In the genomic region with DNA sequence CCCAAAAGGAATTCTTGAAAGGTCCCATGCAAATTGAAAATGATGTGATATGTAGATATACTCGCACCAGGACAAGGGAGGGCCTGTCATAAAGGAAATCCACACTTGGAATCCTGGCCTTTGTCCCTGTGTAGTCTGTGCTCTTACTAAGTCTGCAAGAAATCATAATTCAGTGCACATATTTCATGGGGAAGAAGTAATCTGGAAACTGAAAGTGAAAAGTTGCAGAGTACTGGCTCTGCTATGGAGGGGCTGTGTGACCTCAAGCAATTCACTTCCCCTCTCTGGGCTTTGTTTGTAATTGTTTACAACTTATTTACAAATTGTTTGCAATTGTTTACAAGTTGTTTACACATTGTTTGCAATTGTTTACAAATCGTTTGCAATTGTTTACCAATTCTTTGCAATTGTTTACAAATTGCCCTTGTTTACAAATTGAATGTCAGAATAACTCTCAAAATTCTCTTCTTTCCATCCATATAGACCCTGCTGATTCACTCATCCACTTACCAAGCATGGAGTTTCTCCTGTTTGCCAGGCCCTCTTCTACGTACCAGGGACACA, we compare ENCODE assay signal across 26 cellular contexts. TPM values are rescaled to one million over a fixed set of nuclear protein-coding genes. Genes with fewer than 3 reads are reported as not detected.
DNase-seq lines count a peak whose midpoint lies in the region; ATAC-seq and TF ChIP-seq lines count a peak whose summit lies in the region.
"Had no signal": no experiment of that assay in that cellular context is flagged by ENCODE, and none has a peak within 500 bp of the region (broad histone marks: within the 10 kb centered on the region; RNA-seq: fewer than 3 reads in every experiment).

No MANE protein-coding gene starts in this region.

- intact Hi-C loops in Right ventricle myocardium superior (cut with DNase I) (no loop called here), left lung (cut with DNase I) (no loop called here)

- ATAC-seq in Right ventricle myocardium superior (ENCODE audit: poor library complexity) (peak; percentile 65), WTC11 (no peak), left lung (peak; percentile 23), T-cell (replicated peaks in 1 of 4) (no peak), HG02763 (IDR thresholded peaks at IDR 0.05; ENCODE audit: unreplicated experiment) (no peak)
- no peak for ATAC-seq in stimulated activated naive CD8-positive, alpha-beta T cell treated with anti-CD3 and anti-CD28 coated beads, Interleukin-15, amount 100 ng/mL, for 72 hours
- ATAC-seq: natural killer cell treated with Interleukin-12 subunit alpha and Interleukin-12 subunit beta and Interleukin-15 and Interleukin-18, amount 100 ng/mL, for 72 hours had no signal

- H3K9me3 Mint-ChIP-seq in WTC11, result no peaks in the 10 kb centered on the region
- H3K9me3 Mint-ChIP-seq in T-cell, result no peaks in the 10 kb centered on the region
- H3K9me3 Mint-ChIP-seq in stimulated activated naive CD8-positive, alpha-beta T cell treated with anti-CD3 and anti-CD28 coated beads, Interleukin-15, amount 100 ng/mL, for 72 hours, result no peaks in the 10 kb centered on the region
- H3K9me3 Mint-ChIP-seq: activated naive CD4-positive, alpha-beta T cell treated with anti-CD3 and anti-CD28 coated beads for 36 hours; natural killer cell treated with Interleukin-12 subunit alpha and Interleukin-12 subunit beta and Interleukin-15 and Interleukin-18, amount 100 ng/mL, for 72 hours; T-helper 2 cell treated with Interferon-gamma antibody and Interleukin-4, amounts not matched to agents 5 μg/mL and 100 μg/mL, for 36 hours had no signal

- no peak overlapping the region for H3K4me3 ChIP-seq in right atrium auricular region
- no peak overlapping the region for H3K4me3 ChIP-seq in left lung
- H3K4me3 ChIP-seq: adrenal gland had no signal

- CTCF ChIA-PET in WTC11 (lab: Charles Lee), result interaction anchor here (1.5 kb wide), 1 partner anchor 240 kb away, joined by 3 read pairs; no protein-coding TSS in a partner anchor
- CTCF ChIA-PET in T-cell (lab: Charles Lee), result no interaction called here

- TF ChIP-seq CTCF in right atrium auricular region (IDR thresholded peaks at IDR 0.05) (no peak), WTC11 (IDR thresholded peaks at IDR 0.05) (no peak), left lung (IDR thresholded peaks at IDR 0.05) (no peak)

- no peaks in the 10 kb centered on the region for H3K36me3 ChIP-seq in right atrium auricular region
- no peaks in the 10 kb centered on the region for H3K36me3 ChIP-seq in left lung
- H3K36me3 ChIP-seq: adrenal gland, BE2C, brain microvascular endothelial cell had no signal

- no peak for DNase-seq in Right ventricle myocardium superior
- no peak for DNase-seq in right atrium auricular region (ENCODE audit: low spot score)
- DNase-seq in WTC11 (ENCODE audit: low spot score), result no peak
- DNase-seq in left lung, result no peak
- no peak for DNase-seq in LoVo (ENCODE audit: low spot score)
- no peak for DNase-seq in T-cell
- DNase-seq in stimulated activated naive CD8-positive, alpha-beta T cell treated with anti-CD3 and anti-CD28 coated beads, Interleukin-15, amount 100 ng/mL, for 72 hours, result no peak
- DNase-seq: ACHN; activated naive CD4-positive, alpha-beta T cell treated with anti-CD3 and anti-CD28 coated beads for 36 hours; adrenal gland; BE2C; brain microvascular endothelial cell; DMS53; midbrain; NCI-H2029 treated with DMSO at 0.1 percent for 48 hours; NCI-H2227 treated with DMSO at 0.1 percent for 48 hours; stimulated activated CD4-positive, alpha-beta T cell treated with anti-CD3 and anti-CD28 coated beads, Interleukin-2, amount 100 ng/mL, for 24 hours; trophoblast cell had no signal

- H3K4me1 ChIP-seq in right atrium auricular region (peaks cover 0 to 12% of the 10 kb centered on the region in 2 donors), left lung (peaks cover 0 to 11% of the 10 kb centered on the region in 2 donors)
- H3K4me1 ChIP-seq: BE2C had no signal

- H3K4me1 Mint-ChIP-seq in WTC11 (peaks cover 29% of the 10 kb centered on the region), T-cell (no peaks in the 10 kb centered on the region)
- no peaks in the 10 kb centered on the region for H3K4me1 Mint-ChIP-seq in stimulated activated naive CD8-positive, alpha-beta T cell treated with anti-CD3 and anti-CD28 coated beads, Interleukin-15, amount 100 ng/mL, for 72 hours

- no peaks in the 10 kb centered on the region for H3K36me3 Mint-ChIP-seq in WTC11
- no peaks in the 10 kb centered on the region for H3K36me3 Mint-ChIP-seq in T-cell
- H3K36me3 Mint-ChIP-seq: natural killer cell treated with Interleukin-12 subunit alpha and Interleukin-12 subunit beta and Interleukin-15 and Interleukin-18, amount 100 ng/mL, for 72 hours had no signal

- H3K4me3 Mint-ChIP-seq in WTC11 (no peak overlapping the region), T-cell (no peak overlapping the region)
- no peak overlapping the region for H3K4me3 Mint-ChIP-seq in stimulated activated naive CD8-positive, alpha-beta T cell treated with anti-CD3 and anti-CD28 coated beads, Interleukin-15, amount 100 ng/mL, for 72 hours
- H3K4me3 Mint-ChIP-seq: activated naive CD4-positive, alpha-beta T cell treated with anti-CD3 and anti-CD28 coated beads for 36 hours; natural killer cell treated with Interleukin-12 subunit alpha and Interleukin-12 subunit beta and Interleukin-15 and Interleukin-18, amount 100 ng/mL, for 72 hours; T-helper 2 cell treated with Interferon-gamma antibody and Interleukin-4, amounts not matched to agents 5 μg/mL and 100 μg/mL, for 36 hours had no signal

- H3K9me3 ChIP-seq in right atrium auricular region (no peaks in the 10 kb centered on the region), left lung (no peaks in the 10 kb centered on the region)
- H3K9me3 ChIP-seq: adrenal gland, BE2C had no signal

- 0 out of 2 replicates have a peak overlapping the region, but pooled peaks have one; percentile 6 for H3K27ac Mint-ChIP-seq in WTC11
- H3K27ac Mint-ChIP-seq in T-cell, result no peak overlapping the region
- no peak overlapping the region for H3K27ac Mint-ChIP-seq in stimulated activated naive CD8-positive, alpha-beta T cell treated with anti-CD3 and anti-CD28 coated beads, Interleukin-15, amount 100 ng/mL, for 72 hours
- H3K27ac Mint-ChIP-seq: activated naive CD4-positive, alpha-beta T cell treated with anti-CD3 and anti-CD28 coated beads for 36 hours; natural killer cell treated with Interleukin-12 subunit alpha and Interleukin-12 subunit beta and Interleukin-15 and Interleukin-18, amount 100 ng/mL, for 72 hours; T-helper 2 cell treated with Interferon-gamma antibody and Interleukin-4, amounts not matched to agents 5 μg/mL and 100 μg/mL, for 36 hours had no signal

- POLR2A ChIA-PET in WTC11 (lab: Charles Lee), result no interaction called here
- POLR2A ChIA-PET in T-cell (lab: Charles Lee), result no interaction called here

- H3K27me3 Mint-ChIP-seq in WTC11 (ENCODE audit: low read depth), result peaks cover 4% of the 10 kb centered on the region; the same call in 1 of the 2 replicates
- peaks cover 17 to 42% of the 10 kb centered on the region in 2 donors for H3K27me3 Mint-ChIP-seq in T-cell
- H3K27me3 Mint-ChIP-seq in stimulated activated naive CD8-positive, alpha-beta T cell treated with anti-CD3 and anti-CD28 coated beads, Interleukin-15, amount 100 ng/mL, for 72 hours, result peaks cover 25% of the 10 kb centered on the region

- H3K27ac ChIP-seq in right atrium auricular region (no peak overlapping the region), left lung (no peak overlapping the region)
- H3K27ac ChIP-seq: brain microvascular endothelial cell had no signal

- H3K27me3 ChIP-seq in right atrium auricular region (no peaks in the 10 kb centered on the region), left lung (no peaks in the 10 kb centered on the region)
- H3K27me3 ChIP-seq: brain microvascular endothelial cell had no signal

TF ChIP-seq in WTC11, 78 proteins besides CTCF, POLR2A, EP300 and RAD21:
- TF ChIP-seq ZNF512 (CRISPR knock-in tag; IDR thresholded peaks at IDR 0.05; ENCODE audit: borderline replicate concordance) (no peak), TEAD1 (CRISPR knock-in tag; IDR thresholded peaks at IDR 0.05) (no peak)
- TF ChIP-seq, protein P1, sequence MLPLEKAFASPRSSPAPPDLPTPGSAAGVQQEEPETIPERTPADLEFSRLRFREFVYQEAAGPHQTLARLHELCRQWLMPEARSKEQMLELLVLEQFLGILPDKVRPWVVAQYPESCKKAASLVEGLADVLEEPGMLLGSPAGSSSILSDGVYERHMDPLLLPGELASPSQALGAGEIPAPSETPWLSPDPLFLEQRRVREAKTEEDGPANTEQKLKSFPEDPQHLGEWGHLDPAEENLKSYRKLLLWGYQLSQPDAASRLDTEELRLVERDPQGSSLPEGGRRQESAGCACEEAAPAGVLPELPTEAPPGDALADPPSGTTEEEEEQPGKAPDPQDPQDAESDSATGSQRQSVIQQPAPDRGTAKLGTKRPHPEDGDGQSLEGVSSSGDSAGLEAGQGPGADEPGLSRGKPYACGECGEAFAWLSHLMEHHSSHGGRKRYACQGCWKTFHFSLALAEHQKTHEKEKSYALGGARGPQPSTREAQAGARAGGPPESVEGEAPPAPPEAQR (CRISPR knock-in tag; IDR thresholded peaks at IDR 0.05), result no peak

RNA-seq across cellular contexts. Expression of gene SCNN1G, which starts 13.0 kb away (rescaled TPM):
- 0.13 TPM for total RNA-seq in Right ventricle myocardium superior
- not detected for total RNA-seq in right atrium auricular region
- 0.78 to 1.3 TPM (median 0.80 TPM) in 3 replicates for total RNA-seq in WTC11 (2021)
- total RNA-seq in left lung, result 1 to 10 TPM; 5.4 to 7.8 TPM
- not detected for total RNA-seq in T-cell
- total RNA-seq: activated naive CD4-positive, alpha-beta T cell treated with anti-CD3 and anti-CD28 coated beads for 36 hours; G401; LHCN-M2; natural killer cell treated with Interleukin-12 subunit alpha and Interleukin-12 subunit beta and Interleukin-15 and Interleukin-18, amount 100 ng/mL, for 72 hours; OCI-LY7; osteoblast; renal cortical epithelial cell had no signal

RNA-seq across cellular contexts. Expression of gene USP31, which starts 46.2 kb away (rescaled TPM):
- total RNA-seq in Right ventricle myocardium superior, result 25.7 TPM
- total RNA-seq in right atrium auricular region, result 10 to 100 TPM; 19.7 to 29.0 TPM
- 13.3 to 17.4 TPM (median 13.7 TPM) in 3 replicates for total RNA-seq in WTC11 (2021)
- 10 to 100 TPM; 10.9 to 17.7 TPM for total RNA-seq in left lung
- 1 to 10 TPM; 4.1 to 6.4 (median 5.6) TPM for total RNA-seq in T-cell

Comparison
In these comparisons a context has a peak if more than half of its experiments do, and no peak if none do; other contexts are left out.
1. ATAC-seq: peak in Right ventricle myocardium superior (single experiment) and left lung (single experiment); none in WTC11 (single experiment), T-cell (0 of 4), stimulated activated naive CD8-positive, alpha-beta T cell treated with anti-CD3 and anti-CD28 coated beads, Interleukin-15, amount 100 ng/mL, for 72 hours (single experiment) and HG02763 (single experiment).